12 cellular contexts compared by ENCODE assay signal in genomic region chr18:3873698-3874495, GRCh38.
DNase-seq lines count a peak whose midpoint lies in the region; ATAC-seq and TF ChIP-seq lines count a peak whose summit lies in the region.
"Had no signal": no experiment of that assay in that cellular context is flagged by ENCODE, and none has a peak within 500 bp of the region (broad histone marks: within the 10 kb centered on the region; RNA-seq: fewer than 3 reads in every experiment).

No MANE protein-coding gene starts in this region.

- no peaks in the 10 kb centered on the region for H3K79me2 ChIP-seq in neural cell (replicated peaks; ENCODE audit: insufficient read depth, low read length)

- POLR2A ChIA-PET in activated CD8-positive, alpha-beta T cell treated with anti-CD3 and anti-CD28 coated beads, Interleukin-2, amount 10 ng/mL, durations not matched to agents 7 days and 5 days (lab: Charles Lee): no interaction called here

- peak overlapping the region; percentile 25 for H3K4me2 ChIP-seq in neural cell (ENCODE audit: low read length)

- H3K27ac Mint-ChIP-seq in dendritic cell treated with granulocyte-macrophage colony-stimulating factor and Interleukin-4, amounts not matched to agents 40 ng/mL and 50 ng/mL, for 4 days: peak overlapping the region; percentile 38
- no peak overlapping the region for H3K27ac Mint-ChIP-seq in activated CD8-positive, alpha-beta T cell treated with anti-CD3 and anti-CD28 coated beads, Interleukin-2, amount 10 ng/mL, durations not matched to agents 7 days and 5 days
- no peak overlapping the region for H3K27ac Mint-ChIP-seq in T-helper 17 cell
- H3K27ac Mint-ChIP-seq: activated T-helper 1 cell treated with anti-CD3 and anti-CD28 coated beads, Interleukin-12 subunit alpha, Interleukin-12 subunit beta, Interleukin-2, Interleukin-4 antibody, amounts not matched to agents 30 ng/mL and 10 ng/mL and 1 ng/mL, durations not matched to agents 14 hours and 24 hours and 36 hours had no signal

- intact Hi-C loops in dendritic cell treated with granulocyte-macrophage colony-stimulating factor and Interleukin-4, amounts not matched to agents 40 ng/mL and 50 ng/mL, for 4 days (cut with micrococcal nuclease): loop anchor here (5.0 to 10.0 kb wide), 5 partner anchors 123 to 592 kb away; partner anchors contain the start of gene TGIF1

- peaks cover 57% of the 10 kb centered on the region for H3K4me1 Mint-ChIP-seq in dendritic cell treated with granulocyte-macrophage colony-stimulating factor and Interleukin-4, amounts not matched to agents 40 ng/mL and 50 ng/mL, for 4 days (ENCODE audit: low read depth)
- no peaks in the 10 kb centered on the region for H3K4me1 Mint-ChIP-seq in activated CD8-positive, alpha-beta T cell treated with anti-CD3 and anti-CD28 coated beads, Interleukin-2, amount 10 ng/mL, durations not matched to agents 7 days and 5 days (ENCODE audit: low read depth)
- peaks cover 10% of the 10 kb centered on the region for H3K4me1 Mint-ChIP-seq in T-helper 17 cell

- TF ChIP-seq EP300 in neural cell (conservative IDR thresholded peaks at IDR 0.05; ENCODE audit: poor library complexity, severe bottlenecking): no peak

- H3K36me3 Mint-ChIP-seq in dendritic cell treated with granulocyte-macrophage colony-stimulating factor and Interleukin-4, amounts not matched to agents 40 ng/mL and 50 ng/mL, for 4 days (ENCODE audit: low read depth): no peaks in the 10 kb centered on the region
- H3K36me3 Mint-ChIP-seq in activated CD8-positive, alpha-beta T cell treated with anti-CD3 and anti-CD28 coated beads, Interleukin-2, amount 10 ng/mL, durations not matched to agents 7 days and 5 days (ENCODE audit: low read depth): no peaks in the 10 kb centered on the region
- H3K36me3 Mint-ChIP-seq in T-helper 17 cell (ENCODE audit: low read depth): no peaks in the 10 kb centered on the region

- H3K36me3 ChIP-seq in neural cell (ENCODE audit: insufficient read depth, low read length): no peaks in the 10 kb centered on the region

- H2AFZ ChIP-seq in neural cell (ENCODE audit: low read depth, low read length): no peak overlapping the region

- DNase-seq in G401 (ENCODE audit: low spot score): peak; percentile 84
- peak; percentile 96 for DNase-seq in NCI-H2171 treated with DMSO at 0.1 percent for 48 hours (lab: John Stamatoyannopoulos, UW)
- DNase-seq in activated CD8-positive, alpha-beta T cell treated with anti-CD3 and anti-CD28 coated beads, Interleukin-2, amount 10 ng/mL, durations not matched to agents 7 days and 5 days: no peak
- no peak for DNase-seq in T-helper 17 cell
- DNase-seq in OCI-M2 (lab: John Stamatoyannopoulos, UW; ENCODE audit: unreplicated experiment): no peak
- DNase-seq: activated CD4-positive, CD25-positive, alpha-beta regulatory T cell; COR-L47; stimulated activated naive CD4-positive, alpha-beta T cell treated with Interleukin-2 at 50 U/mL for 16 hours had no signal

- peak overlapping the region; percentile 22 for H3K4me3 ChIP-seq in neural cell (ENCODE audit: low read length)

- H3K9me3 ChIP-seq in neural cell (ENCODE audit: low read length) (no peaks in the 10 kb centered on the region), T-helper 17 cell (ENCODE audit: control insufficient read depth, low read length, poor library complexity, severe bottlenecking) (no peaks in the 10 kb centered on the region)

- no peaks in the 10 kb centered on the region for H3K9me3 Mint-ChIP-seq in dendritic cell treated with granulocyte-macrophage colony-stimulating factor and Interleukin-4, amounts not matched to agents 40 ng/mL and 50 ng/mL, for 4 days
- no peaks in the 10 kb centered on the region for H3K9me3 Mint-ChIP-seq in activated CD8-positive, alpha-beta T cell treated with anti-CD3 and anti-CD28 coated beads, Interleukin-2, amount 10 ng/mL, durations not matched to agents 7 days and 5 days (ENCODE audit: insufficient read depth)
- H3K9me3 Mint-ChIP-seq: activated T-helper 1 cell treated with anti-CD3 and anti-CD28 coated beads, Interleukin-12 subunit alpha, Interleukin-12 subunit beta, Interleukin-2, Interleukin-4 antibody, amounts not matched to agents 30 ng/mL and 10 ng/mL and 1 ng/mL, durations not matched to agents 14 hours and 24 hours and 36 hours had no signal

- no peak overlapping the region for H3K27ac ChIP-seq in neural cell (ENCODE audit: low read length)

- no peaks in the 10 kb centered on the region for H3K27me3 Mint-ChIP-seq in dendritic cell treated with granulocyte-macrophage colony-stimulating factor and Interleukin-4, amounts not matched to agents 40 ng/mL and 50 ng/mL, for 4 days
- H3K27me3 Mint-ChIP-seq in activated CD8-positive, alpha-beta T cell treated with anti-CD3 and anti-CD28 coated beads, Interleukin-2, amount 10 ng/mL, durations not matched to agents 7 days and 5 days (ENCODE audit: low read depth): peaks cover 14% of the 10 kb centered on the region
- H3K27me3 Mint-ChIP-seq in T-helper 17 cell: peaks cover 66% of the 10 kb centered on the region

- in situ Hi-C loops in G401 (cut with HindIII; ENCODE audit: low sequenced_read_pairs): loop anchor here (25.0 kb wide), 1 partner anchor 187 kb away; no protein-coding TSS in a partner anchor

- peak overlapping the region; percentile 35 for H3K4me3 Mint-ChIP-seq in dendritic cell treated with granulocyte-macrophage colony-stimulating factor and Interleukin-4, amounts not matched to agents 40 ng/mL and 50 ng/mL, for 4 days
- no peak overlapping the region for H3K4me3 Mint-ChIP-seq in activated CD8-positive, alpha-beta T cell treated with anti-CD3 and anti-CD28 coated beads, Interleukin-2, amount 10 ng/mL, durations not matched to agents 7 days and 5 days
- no peak overlapping the region for H3K4me3 Mint-ChIP-seq in T-helper 17 cell
- H3K4me3 Mint-ChIP-seq: activated T-helper 1 cell treated with anti-CD3 and anti-CD28 coated beads, Interleukin-12 subunit alpha, Interleukin-12 subunit beta, Interleukin-2, Interleukin-4 antibody, amounts not matched to agents 30 ng/mL and 10 ng/mL and 1 ng/mL, durations not matched to agents 14 hours and 24 hours and 36 hours had no signal

- H4K20me1 ChIP-seq in neural cell (ENCODE audit: insufficient read depth): no peaks in the 10 kb centered on the region

- H3F3A ChIP-seq in neural cell (ENCODE audit: insufficient read depth, low read length, poor library complexity, severe bottlenecking): no peaks in the 10 kb centered on the region

- H3K9ac ChIP-seq in neural cell (ENCODE audit: low read length): no peak overlapping the region

- CTCF ChIA-PET in activated CD8-positive, alpha-beta T cell treated with anti-CD3 and anti-CD28 coated beads, Interleukin-2, amount 10 ng/mL, durations not matched to agents 7 days and 5 days (lab: Charles Lee): no interaction called here

- TF ChIP-seq CTCF in neural cell (IDR thresholded peaks at IDR 0.05; ENCODE audit: poor library complexity, severe bottlenecking): no peak

- no peak for TF ChIP-seq RAD21 in neural cell (conservative IDR thresholded peaks at IDR 0.05)

- ATAC-seq in activated CD8-positive, alpha-beta T cell treated with anti-CD3 and anti-CD28 coated beads, Interleukin-2, amount 10 ng/mL, durations not matched to agents 7 days and 5 days: no peak
- ATAC-seq in HG03045 (IDR thresholded peaks at IDR 0.05; ENCODE audit: unreplicated experiment): no peak
- no peak for ATAC-seq in T-helper 17 cell

- no peaks in the 10 kb centered on the region for H3K27me3 ChIP-seq in neural cell (ENCODE audit: insufficient read depth, low read depth, low read length)

- no peaks in the 10 kb centered on the region for H3K9me2 ChIP-seq in neural cell (ENCODE audit: insufficient read depth, low read length)

TF ChIP-seq in neural cell, 6 proteins besides CTCF, POLR2A, EP300 and RAD21:
- no peak for TF ChIP-seq MXI1 (conservative IDR thresholded peaks at IDR 0.05; ENCODE audit: poor library complexity, severe bottlenecking)
- no peak for TF ChIP-seq TAF1 (IDR thresholded peaks at IDR 0.05; ENCODE audit: low read depth)
- TF ChIP-seq EZH2 (IDR thresholded peaks at IDR 0.05; ENCODE audit: borderline replicate concordance, insufficient read depth, low read length, poor library complexity, severe bottlenecking): no peak
- TF ChIP-seq, protein P1, sequence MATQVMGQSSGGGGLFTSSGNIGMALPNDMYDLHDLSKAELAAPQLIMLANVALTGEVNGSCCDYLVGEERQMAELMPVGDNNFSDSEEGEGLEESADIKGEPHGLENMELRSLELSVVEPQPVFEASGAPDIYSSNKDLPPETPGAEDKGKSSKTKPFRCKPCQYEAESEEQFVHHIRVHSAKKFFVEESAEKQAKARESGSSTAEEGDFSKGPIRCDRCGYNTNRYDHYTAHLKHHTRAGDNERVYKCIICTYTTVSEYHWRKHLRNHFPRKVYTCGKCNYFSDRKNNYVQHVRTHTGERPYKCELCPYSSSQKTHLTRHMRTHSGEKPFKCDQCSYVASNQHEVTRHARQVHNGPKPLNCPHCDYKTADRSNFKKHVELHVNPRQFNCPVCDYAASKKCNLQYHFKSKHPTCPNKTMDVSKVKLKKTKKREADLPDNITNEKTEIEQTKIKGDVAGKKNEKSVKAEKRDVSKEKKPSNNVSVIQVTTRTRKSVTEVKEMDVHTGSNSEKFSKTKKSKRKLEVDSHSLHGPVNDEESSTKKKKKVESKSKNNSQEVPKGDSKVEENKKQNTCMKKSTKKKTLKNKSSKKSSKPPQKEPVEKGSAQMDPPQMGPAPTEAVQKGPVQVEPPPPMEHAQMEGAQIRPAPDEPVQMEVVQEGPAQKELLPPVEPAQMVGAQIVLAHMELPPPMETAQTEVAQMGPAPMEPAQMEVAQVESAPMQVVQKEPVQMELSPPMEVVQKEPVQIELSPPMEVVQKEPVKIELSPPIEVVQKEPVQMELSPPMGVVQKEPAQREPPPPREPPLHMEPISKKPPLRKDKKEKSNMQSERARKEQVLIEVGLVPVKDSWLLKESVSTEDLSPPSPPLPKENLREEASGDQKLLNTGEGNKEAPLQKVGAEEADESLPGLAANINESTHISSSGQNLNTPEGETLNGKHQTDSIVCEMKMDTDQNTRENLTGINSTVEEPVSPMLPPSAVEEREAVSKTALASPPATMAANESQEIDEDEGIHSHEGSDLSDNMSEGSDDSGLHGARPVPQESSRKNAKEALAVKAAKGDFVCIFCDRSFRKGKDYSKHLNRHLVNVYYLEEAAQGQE (IDR thresholded peaks at IDR 0.05; ENCODE audit: borderline replicate concordance): no peak
- no peak for TF ChIP-seq POLR2AphosphoS5 (IDR thresholded peaks at IDR 0.05)
- TF ChIP-seq SMC3 (conservative IDR thresholded peaks at IDR 0.05; ENCODE audit: poor library complexity): no peak

Comparison
In these comparisons a context has a peak if more than half of its experiments do, and no peak if none do; other contexts are left out.
1. DNase-seq: peak in G401 (single experiment) and NCI-H2171 treated with DMSO at 0.1 percent for 48 hours (single experiment); none in activated CD8-positive, alpha-beta T cell treated with anti-CD3 and anti-CD28 coated beads, Interleukin-2, amount 10 ng/mL, durations not matched to agents 7 days and 5 days (single experiment), T-helper 17 cell (0 of 3) and OCI-M2 (single experiment).